Comparison of ENCODE assay signal across 1 cellular context in the genomic region with DNA sequence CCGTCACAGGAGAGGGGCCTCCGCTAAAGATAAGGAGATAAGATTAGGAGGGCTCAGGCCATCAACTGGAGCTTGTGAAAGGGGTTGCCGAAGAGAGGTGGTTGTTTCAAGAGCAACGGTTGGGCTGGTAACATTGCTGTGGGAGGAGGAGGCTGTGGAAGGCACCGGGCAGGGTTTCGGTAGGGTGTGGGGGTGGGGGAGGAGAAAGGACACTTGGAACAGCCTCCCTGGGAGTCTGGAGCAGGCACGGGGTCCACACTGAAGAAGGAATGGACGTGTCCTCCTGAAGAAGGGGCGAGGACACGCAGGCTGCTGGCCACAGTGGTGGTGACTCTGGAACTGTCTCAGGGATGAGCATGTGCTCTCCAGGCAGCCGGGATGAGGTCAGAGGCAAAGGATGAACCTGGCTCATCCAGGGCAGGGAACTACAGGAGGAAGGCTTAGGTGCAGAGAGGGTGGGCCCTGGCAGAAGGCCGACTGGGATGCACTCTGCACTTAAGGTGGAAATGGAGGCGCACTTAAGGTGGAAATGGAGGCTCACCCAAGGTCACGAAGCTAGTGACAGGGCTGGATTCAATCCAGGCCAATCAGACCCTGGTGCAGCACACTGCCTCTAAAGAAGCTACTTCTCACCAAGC.
TF ChIP-seq lines count a peak whose summit lies in the region.

No MANE protein-coding gene starts in this region.

TF ChIP-seq in H1, 55 proteins besides CTCF, POLR2A, EP300 and RAD21:
- TF ChIP-seq KDM4A (IDR thresholded peaks at IDR 0.05; ENCODE audit: low read depth, low read length, severe bottlenecking) (no peak), MAX (IDR thresholded peaks at IDR 0.05) (0 out of 2 replicates have a peak, but pooled peaks have one; percentile 17)
